8 cellular contexts compared by ENCODE assay signal in the genomic region with DNA sequence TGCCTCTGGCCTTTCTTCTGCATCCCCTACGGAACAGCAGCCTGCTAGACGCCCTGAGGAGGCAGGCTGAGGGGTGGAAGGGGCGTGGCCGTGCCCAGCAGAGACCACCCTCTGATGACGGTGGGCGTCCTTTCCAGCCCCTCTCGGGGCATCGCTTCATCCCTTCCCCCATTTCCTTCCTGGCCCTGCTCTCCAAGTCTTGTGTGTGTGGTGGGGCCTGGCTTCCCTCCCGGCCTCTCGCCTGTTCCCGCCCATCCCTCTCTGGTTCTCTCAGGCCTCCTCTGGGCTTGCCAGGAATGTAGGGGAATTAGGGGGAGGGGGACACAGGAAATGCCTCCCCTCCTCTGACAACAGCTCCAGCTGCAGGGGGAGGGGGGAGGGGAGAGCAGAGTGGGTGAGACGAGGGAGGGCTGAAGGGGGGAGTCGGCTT. TPM values are rescaled to one million over a fixed set of nuclear protein-coding genes. Genes with fewer than 3 reads are reported as not detected.
DNase-seq lines count a peak whose midpoint lies in the region; TF ChIP-seq lines count a peak whose summit lies in the region.

No MANE protein-coding gene starts in this region.

- DNase-seq in HFF-Myc (ENCODE audit: extremely low read depth, low read depth) (peak; percentile 75), choroid plexus epithelial cell (ENCODE audit: low read depth) (peak; percentile 89), kidney glomerular epithelial cell (lab: John Stamatoyannopoulos, UW) (peak; percentile 1), smooth muscle cell (lab: John Stamatoyannopoulos, UW; ENCODE audit: unreplicated experiment) (peak; percentile 32), SW 1271 (lab: John Stamatoyannopoulos, UW) (no peak), NK-92 (lab: John Stamatoyannopoulos, UW; ENCODE audit: unreplicated experiment) (no peak), NOMO-1 treated with dmso at 0.1 percent for 144 hours (lab: John Stamatoyannopoulos, UW; ENCODE audit: unreplicated experiment) (no peak), T-helper 9 cell (no peak)

- no peaks in the 10 kb centered on the region for H3K27me3 ChIP-seq in smooth muscle cell (ENCODE audit: low read depth)

- peak overlapping the region; percentile 80 for H3K4me2 ChIP-seq in smooth muscle cell

- no peak overlapping the region for H3K9ac ChIP-seq in smooth muscle cell (ENCODE audit: low read depth)

- H3K36me3 ChIP-seq in smooth muscle cell (ENCODE audit: low read depth), result no peaks in the 10 kb centered on the region

- H3F3A ChIP-seq in smooth muscle cell (ENCODE audit: low read depth), result no peaks in the 10 kb centered on the region

- no peaks in the 10 kb centered on the region for H3K9me3 ChIP-seq in smooth muscle cell (replicated peaks; ENCODE audit: low read depth)

- H2AFZ ChIP-seq in smooth muscle cell (ENCODE audit: low read depth), result no peak overlapping the region

- TF ChIP-seq CTCF in HFF-Myc (IDR thresholded peaks at IDR 0.05; ENCODE audit: low read depth, low read length, missing control alignments) (no peak), choroid plexus epithelial cell (conservative IDR thresholded peaks at IDR 0.05; ENCODE audit: low read depth, low read length) (no peak), smooth muscle cell (IDR thresholded peaks at IDR 0.05; ENCODE audit: borderline replicate concordance, insufficient read depth, poor library complexity, severe bottlenecking) (no peak)

- peak overlapping the region; percentile 63 for H3K27ac ChIP-seq in smooth muscle cell (ENCODE audit: low read depth)

- H3K4me1 ChIP-seq in smooth muscle cell (ENCODE audit: low read depth), result peaks cover 36% of the 10 kb centered on the region

- H3K4me3 ChIP-seq in HFF-Myc (replicated peaks; ENCODE audit: low read depth, low read length) (0 out of 2 replicates have a peak overlapping the region, but pooled peaks have one; percentile 4), choroid plexus epithelial cell (ENCODE audit: low read depth, low read length) (no peak overlapping the region), smooth muscle cell (peak overlapping the region; percentile 9)

- H3K79me2 ChIP-seq in smooth muscle cell (ENCODE audit: low read depth), result peaks cover 76% of the 10 kb centered on the region

- peaks cover 78% of the 10 kb centered on the region for H4K20me1 ChIP-seq in smooth muscle cell (ENCODE audit: low read depth)

- 13% methylated on average over 8 of the region's 13 CpGs for WGBS in smooth muscle cell (ENCODE audit: low lambda C conversion rate)

RNA-seq across cellular contexts. Expression of a gene that starts 51.1 kb away (rescaled TPM):
- 14.4 and 19.6 TPM in 2 replicates for total RNA-seq in smooth muscle cell
- 4.2 and 6.8 TPM in 2 replicates for polyA plus RNA-seq in smooth muscle cell

Comparison
In these comparisons a context has a peak if more than half of its experiments do, and no peak if none do; other contexts are left out.
1. DNase-seq: peak in HFF-Myc (single experiment), choroid plexus epithelial cell (single experiment), kidney glomerular epithelial cell (single experiment) and smooth muscle cell (single experiment); none in SW 1271 (0 of 2), NK-92 (single experiment), NOMO-1 treated with dmso at 0.1 percent for 144 hours (single experiment) and T-helper 9 cell (single experiment).